ENCODE assay signal across 24 cellular contexts in the genomic region with DNA sequence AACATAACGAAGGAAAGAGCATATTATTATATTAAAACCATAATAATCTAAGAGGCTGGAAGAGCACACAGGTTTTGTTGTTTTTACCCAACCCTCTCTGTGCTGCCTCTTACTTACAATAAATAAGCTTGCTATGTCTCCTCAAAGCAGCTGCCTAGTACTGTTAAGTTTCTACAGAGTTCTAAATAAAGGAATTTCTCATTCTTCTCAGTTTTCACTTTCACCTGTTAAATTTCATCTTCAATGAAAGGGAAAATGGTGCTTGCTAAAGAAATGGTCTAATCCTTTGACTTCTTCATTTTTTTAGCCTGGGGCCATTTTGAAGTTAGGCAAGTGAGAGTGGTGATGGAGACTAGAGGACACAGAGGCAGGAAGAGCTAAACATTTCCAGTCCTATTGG.
"Had no signal": no experiment of that assay in that cellular context is flagged by ENCODE, and none has a peak within 500 bp of the region (broad histone marks: within the 10 kb centered on the region; RNA-seq: fewer than 3 reads in every experiment).

No MANE protein-coding gene starts in this region.

- H3K36me3 Mint-ChIP-seq: brain had no signal

- H3K27me3 Mint-ChIP-seq: brain had no signal

- H3K4me3 ChIP-seq: cardiac muscle cell had no signal

- H3K4me3 Mint-ChIP-seq: brain had no signal

- H3K27me3 ChIP-seq: cardiac muscle cell had no signal

- H3K27ac Mint-ChIP-seq: brain had no signal

- H3K36me3 ChIP-seq: cardiac muscle cell had no signal

- H3K9me3 ChIP-seq: SK-N-SH had no signal

- DNase-seq: activated CD4-positive, alpha-beta T cell treated with anti-CD3 and anti-CD28 coated beads, Interleukin-2, amount 50 U/mL, for 48 hours; activated CD4-positive, CD25-positive, alpha-beta regulatory T cell; activated effector memory CD4-positive, alpha-beta T cell treated with anti-CD3 and anti-CD28 coated beads, Interleukin-2, amount 50 U/mL, for 16 hours; amniotic stem cell; IMR-90; Kasumi-1; KBM-7; MV-4-11; NCI-H1092 treated with DMSO at 0.1 percent for 48 hours; NCI-H1417 treated with DMSO at 0.1 percent for 48 hours; NCI-H1694; NCI-H2029; NCI-H345; NCI-H510A; NCI-H526 treated with DMSO at 0.1 percent for 48 hours; NCI-H82; RPMI8226; SK-N-SH; T-helper 1 cell had no signal

- ATAC-seq: Panc1, Right ventricle myocardium inferior had no signal

- H3K9me3 Mint-ChIP-seq: brain had no signal

- H3K27ac ChIP-seq: cardiac muscle cell, VCaP had no signal
